Comparison of ENCODE assay signal across 8 cellular contexts in genomic region chr15:74768771-74769342, GRCh38. TPM values are rescaled to one million over a fixed set of nuclear protein-coding genes. Genes with fewer than 3 reads are reported as not detected.
DNase-seq lines count a peak whose midpoint lies in the region; ATAC-seq, FAIRE-seq and TF ChIP-seq lines count a peak whose summit lies in the region.

No MANE protein-coding gene starts in this region.

- POLR2A ChIA-PET in activated CD4-positive, alpha-beta T cell treated with anti-CD3 and anti-CD28 coated beads, Interleukin-2, amount 10 ng/mL, durations not matched to agents 7 days and 5 days (lab: Charles Lee) = no interaction called here

- H3K4me3 Mint-ChIP-seq in activated CD4-positive, alpha-beta T cell treated with anti-CD3 and anti-CD28 coated beads, Interleukin-2, amount 10 ng/mL, durations not matched to agents 7 days and 5 days = no peak overlapping the region
- H3K4me3 Mint-ChIP-seq in endothelial cell (ENCODE audit: unreplicated experiment) (no peak overlapping the region), type B pancreatic cell (peak overlapping the region; percentile 66)

- no peaks in the 10 kb centered on the region for H3K9me3 Mint-ChIP-seq in activated CD4-positive, alpha-beta T cell treated with anti-CD3 and anti-CD28 coated beads, Interleukin-2, amount 10 ng/mL, durations not matched to agents 7 days and 5 days
- H3K9me3 Mint-ChIP-seq in endothelial cell (ENCODE audit: unreplicated experiment) (no peaks in the 10 kb centered on the region), type B pancreatic cell (no peaks in the 10 kb centered on the region)

- ATAC-seq in mucosa of descending colon (peak; percentile 59), HG03159 (IDR thresholded peaks at IDR 0.05; ENCODE audit: unreplicated experiment) (no peak)

- H3K27ac Mint-ChIP-seq in activated CD4-positive, alpha-beta T cell treated with anti-CD3 and anti-CD28 coated beads, Interleukin-2, amount 10 ng/mL, durations not matched to agents 7 days and 5 days = peak overlapping the region; percentile 58
- H3K27ac Mint-ChIP-seq in endothelial cell (ENCODE audit: unreplicated experiment) (no peak overlapping the region), type B pancreatic cell (peak overlapping the region; percentile 79)

- CTCF ChIA-PET in activated CD4-positive, alpha-beta T cell treated with anti-CD3 and anti-CD28 coated beads, Interleukin-2, amount 10 ng/mL, durations not matched to agents 7 days and 5 days (lab: Charles Lee) = interaction anchor here (0.6 to 27.9 kb wide), 27 partner anchors 9 to 713 kb away, joined by 3 to 930 read pairs (median 6); partner anchors contain the start of genes CSK, EDC3, FAM219B and LMAN1L

- H3K4me3 ChIP-seq in AG09309 (ENCODE audit: control insufficient read depth, low read depth, low read length) (no peak overlapping the region; the same call in 1 of the 2 replicates), mucosa of descending colon (no peak overlapping the region)

- TF ChIP-seq CTCF in AG09309 (IDR thresholded peaks at IDR 0.05; ENCODE audit: control insufficient read depth, insufficient read depth, low read depth, low read length, missing control alignments) = peak; percentile 75
- TF ChIP-seq CTCF in endothelial cell (IDR thresholded peaks at IDR 0.05; ENCODE audit: unreplicated experiment) = peak; percentile 94
- peak; percentile 76 for TF ChIP-seq CTCF in mucosa of descending colon (IDR thresholded peaks at IDR 0.05)
- peak; percentile 94 for TF ChIP-seq CTCF in type B pancreatic cell (conservative IDR thresholded peaks at IDR 0.05)

- peaks cover 6% of the 10 kb centered on the region for H3K27me3 Mint-ChIP-seq in activated CD4-positive, alpha-beta T cell treated with anti-CD3 and anti-CD28 coated beads, Interleukin-2, amount 10 ng/mL, durations not matched to agents 7 days and 5 days
- H3K27me3 Mint-ChIP-seq in endothelial cell (ENCODE audit: unreplicated experiment) (peaks cover 5% of the 10 kb centered on the region), type B pancreatic cell (peaks cover 6% of the 10 kb centered on the region)

- H3K4me1 ChIP-seq in mucosa of descending colon (ENCODE audit: low read depth) = peaks cover 16% of the 10 kb centered on the region

- H3K36me3 Mint-ChIP-seq in activated CD4-positive, alpha-beta T cell treated with anti-CD3 and anti-CD28 coated beads, Interleukin-2, amount 10 ng/mL, durations not matched to agents 7 days and 5 days (ENCODE audit: low read depth) = no peaks in the 10 kb centered on the region
- H3K36me3 Mint-ChIP-seq in endothelial cell (ENCODE audit: low read depth, unreplicated experiment) (no peaks in the 10 kb centered on the region), type B pancreatic cell (no peaks in the 10 kb centered on the region)

- no peaks in the 10 kb centered on the region for H3K9me3 ChIP-seq in mucosa of descending colon

- H3K4me1 Mint-ChIP-seq in activated CD4-positive, alpha-beta T cell treated with anti-CD3 and anti-CD28 coated beads, Interleukin-2, amount 10 ng/mL, durations not matched to agents 7 days and 5 days = peaks cover 25% of the 10 kb centered on the region
- H3K4me1 Mint-ChIP-seq in endothelial cell (ENCODE audit: unreplicated experiment) (peaks cover 9% of the 10 kb centered on the region), type B pancreatic cell (ENCODE audit: unreplicated experiment) (peaks cover 15% of the 10 kb centered on the region)

- DNase-seq in AG09309 (ENCODE audit: low read depth) (no peak), GM12891 (ENCODE audit: insufficient read length, low spot score) (peak; percentile 67), NCI-H2227 (lab: John Stamatoyannopoulos, UW; ENCODE audit: unreplicated experiment) (peak; percentile 59), endothelial cell (ENCODE audit: low spot score) (peak; percentile 70), mucosa of descending colon (peak; percentile 65 to 74 (median 72)), type B pancreatic cell (ENCODE audit: extremely low spot score, unreplicated experiment) (no peak)
- DNase-seq in activated CD4-positive, alpha-beta T cell treated with anti-CD3 and anti-CD28 coated beads, Interleukin-2, amount 10 ng/mL, durations not matched to agents 7 days and 5 days = peak; percentile 77

- intact Hi-C loops in mucosa of descending colon (cut with DNase I, micrococcal nuclease) = loop anchor here (2.0 to 10.0 kb wide), 2 partner anchors 134 to 394 kb away; no protein-coding TSS in a partner anchor

- H3K36me3 ChIP-seq in mucosa of descending colon (ENCODE audit: low read depth) = no peaks in the 10 kb centered on the region

- TF ChIP-seq POLR2A in GM12891 (IDR thresholded peaks at IDR 0.05; ENCODE audit: low read depth, low read length) = no peak

- peak; percentile 98 for FAIRE-seq in GM12891 (lab: Jason Lieb, UNC)

TF ChIP-seq in GM12891, 5 proteins besides CTCF, POLR2A, EP300 and RAD21:
- TF ChIP-seq POU2F2 (IDR thresholded peaks at IDR 0.05; ENCODE audit: low read depth, low read length) (no peak), POLR2AphosphoS5 (IDR thresholded peaks at IDR 0.05; ENCODE audit: low read depth, low read length) (no peak), SPI1 (IDR thresholded peaks at IDR 0.05; ENCODE audit: low read depth, low read length) (no peak), TAF1 (IDR thresholded peaks at IDR 0.05; ENCODE audit: low read depth, low read length) (no peak), PAX5 (IDR thresholded peaks at IDR 0.05; ENCODE audit: insufficient read depth, low read length, severe bottlenecking) (no peak)
TF ChIP-seq in GM12891: peak in this region for 0.

RNA-seq across cellular contexts. Expression of gene CSK, which starts 13.0 kb away (rescaled TPM):
- 116 TPM for polyA plus RNA-seq in GM12891 (2012; ENCODE audit: low read depth, missing spikeins)
- total RNA-seq in activated CD4-positive, alpha-beta T cell treated with anti-CD3 and anti-CD28 coated beads, Interleukin-2, amount 10 ng/mL, durations not matched to agents 7 days and 5 days = 100 to 1,000 TPM; 315 to 348 TPM
- total RNA-seq in endothelial cell (ENCODE audit: unreplicated experiment) (100 TPM), mucosa of descending colon (100 to 1,000 TPM in 1 of 3 donors, 10 to 100 TPM in 2; 66.2 to 103 (median 90.5) TPM), type B pancreatic cell (ENCODE audit: low replicate concordance) (77.4 and 102 TPM in 2 replicates)

RNA-seq across cellular contexts. Expression of gene CYP1A2, which starts 20.2 kb away (rescaled TPM):
- not detected for polyA plus RNA-seq in GM12891 (2012; ENCODE audit: low read depth, missing spikeins)
- total RNA-seq in activated CD4-positive, alpha-beta T cell treated with anti-CD3 and anti-CD28 coated beads, Interleukin-2, amount 10 ng/mL, durations not matched to agents 7 days and 5 days = not detected
- total RNA-seq in endothelial cell (ENCODE audit: unreplicated experiment) (not detected), mucosa of descending colon (not detected), type B pancreatic cell (ENCODE audit: low replicate concordance) (1.6 TPM in 1 of 2 replicates, not detected in the other)

RNA-seq across cellular contexts. Expression of gene CYP1A1, which starts 43.5 kb away (rescaled TPM):
- polyA plus RNA-seq in GM12891 (2012; ENCODE audit: low read depth, missing spikeins) = 1.1 TPM
- total RNA-seq in activated CD4-positive, alpha-beta T cell treated with anti-CD3 and anti-CD28 coated beads, Interleukin-2, amount 10 ng/mL, durations not matched to agents 7 days and 5 days = 1 to 10 TPM; 2.2 to 2.9 TPM
- total RNA-seq in endothelial cell (ENCODE audit: unreplicated experiment) = 7.0 TPM
- total RNA-seq in mucosa of descending colon = under 1 TPM in 2 of 3 donors, not detected in 1; 0.13 to 0.27 TPM
- 189 and 410 TPM in 2 replicates for total RNA-seq in type B pancreatic cell (ENCODE audit: low replicate concordance)

RNA-seq across cellular contexts. Expression of gene LMAN1L, which starts 43.8 kb away (rescaled TPM):
- 0.28 TPM for polyA plus RNA-seq in GM12891 (2012; ENCODE audit: low read depth, missing spikeins)
- total RNA-seq in activated CD4-positive, alpha-beta T cell treated with anti-CD3 and anti-CD28 coated beads, Interleukin-2, amount 10 ng/mL, durations not matched to agents 7 days and 5 days = under 1 TPM; 0.87 to 0.92 TPM
- total RNA-seq in endothelial cell (ENCODE audit: unreplicated experiment) = not detected
- under 1 TPM; 0.32 to 0.60 (median 0.55) TPM for total RNA-seq in mucosa of descending colon
- total RNA-seq in type B pancreatic cell (ENCODE audit: low replicate concordance) = not detected in 2 replicates

RNA-seq across cellular contexts. Expression of gene CPLX3, which starts 57.6 kb away (rescaled TPM):
- 0.15 TPM for polyA plus RNA-seq in GM12891 (2012; ENCODE audit: low read depth, missing spikeins)
- under 1 TPM; 0.12 to 0.19 TPM for total RNA-seq in activated CD4-positive, alpha-beta T cell treated with anti-CD3 and anti-CD28 coated beads, Interleukin-2, amount 10 ng/mL, durations not matched to agents 7 days and 5 days
- total RNA-seq in endothelial cell (ENCODE audit: unreplicated experiment) (not detected), mucosa of descending colon (under 1 TPM in 2 of 3 donors, not detected in 1; 0.16 to 0.19 TPM), type B pancreatic cell (ENCODE audit: low replicate concordance) (not detected in 2 replicates)

Comparison
In these comparisons a context has a peak if more than half of its experiments do, and no peak if none do; other contexts are left out.
1. DNase-seq: peak in GM12891 (single experiment), NCI-H2227 (single experiment), activated CD4-positive, alpha-beta T cell treated with anti-CD3 and anti-CD28 coated beads, Interleukin-2, amount 10 ng/mL, durations not matched to agents 7 days and 5 days (single experiment), endothelial cell (single experiment) and mucosa of descending colon (3 of 3); none in AG09309 (single experiment) and type B pancreatic cell (single experiment).
2. RNA of gene CYP1A1, which starts 43.5 kb away (total RNA-seq): 189 to 410 TPM in type B pancreatic cell; 7.0 TPM in endothelial cell (single experiment), 2.2 to 2.9 TPM in activated CD4-positive, alpha-beta T cell treated with anti-CD3 and anti-CD28 coated beads, Interleukin-2, amount 10 ng/mL, durations not matched to agents 7 days and 5 days and 0.13 to 0.27 TPM in mucosa of descending colon; every median in the first group is over 10 times any median in the second.
3. Peak in every context shown above with its lines, with median percentiles within 50 percentile points of each other: CTCF ChIP-seq.